20 cellular contexts compared by ENCODE assay signal in genomic region chr22:48858121-48858520, GRCh38.
"Had no signal": no experiment of that assay in that cellular context is flagged by ENCODE, and none has a peak within 500 bp of the region (broad histone marks: within the 10 kb centered on the region; RNA-seq: fewer than 3 reads in every experiment).

No MANE protein-coding gene starts in this region.

- H3K4me1 Mint-ChIP-seq: central memory CD8-positive, alpha-beta T cell; naive thymus-derived CD8-positive, alpha-beta T cell; stimulated activated effector memory CD8-positive, alpha-beta T cell treated with anti-CD3 and anti-CD28 coated beads, Interleukin-12 subunit alpha, Interleukin-12 subunit beta, amount 100 ng/mL, for 72 hours had no signal

- ATAC-seq: effector memory CD8-positive, alpha-beta T cell; foreskin keratinocyte; mucosa of descending colon; naive thymus-derived CD8-positive, alpha-beta T cell; right cardiac atrium; stimulated activated effector memory CD8-positive, alpha-beta T cell treated with anti-CD3 and anti-CD28 coated beads, Interleukin-12 subunit alpha, Interleukin-12 subunit beta, amount 100 ng/mL, for 72 hours; stimulated activated naive CD8-positive, alpha-beta T cell treated with anti-CD3 and anti-CD28 coated beads, Interleukin-15, Interleukin-2, amounts not matched to agents 100 U/mL and 50 U/mL, for 24 hours had no signal

- H2AFZ ChIP-seq: hepatocyte had no signal

- DNase-seq: effector memory CD8-positive, alpha-beta T cell; esophagus squamous epithelium; foreskin keratinocyte; kidney glomerular epithelial cell; mammary epithelial cell; naive thymus-derived CD8-positive, alpha-beta T cell; ovary; right cardiac atrium; stimulated activated CD4-positive, alpha-beta T cell treated with anti-CD3 and anti-CD28 coated beads, Interleukin-4, amount 100 ng/mL, for 1 hour; stimulated activated CD8-positive, alpha-beta memory T cell treated with anti-CD3 and anti-CD28 coated beads, Interleukin-4, amount 100 ng/mL, for 48 hours; stimulated activated naive CD8-positive, alpha-beta T cell treated with anti-CD3 and anti-CD28 coated beads, Interleukin-15, Interleukin-2, amounts not matched to agents 100 U/mL and 50 U/mL, for 24 hours; thyroid gland had no signal

- H3K79me2 ChIP-seq: hepatocyte had no signal

- H3K27me3 Mint-ChIP-seq: dendritic cell treated with granulocyte-macrophage colony-stimulating factor and Interleukin-4, amounts not matched to agents 40 ng/mL and 50 ng/mL, for 4 days had no signal

- H3K4me3 ChIP-seq: esophagus squamous epithelium, hepatocyte, mucosa of descending colon, ovary, suprapubic skin, thyroid gland had no signal

- H3K27ac Mint-ChIP-seq: dendritic cell treated with granulocyte-macrophage colony-stimulating factor and Interleukin-4, amounts not matched to agents 40 ng/mL and 50 ng/mL, for 4 days; effector memory CD8-positive, alpha-beta T cell; naive thymus-derived CD8-positive, alpha-beta T cell; progenitor cell of endocrine pancreas; stimulated activated effector memory CD8-positive, alpha-beta T cell treated with anti-CD3 and anti-CD28 coated beads, Interleukin-12 subunit alpha, Interleukin-12 subunit beta, amount 100 ng/mL, for 72 hours had no signal

- H3K9me3 ChIP-seq: esophagus squamous epithelium, mucosa of descending colon, ovary, suprapubic skin, thyroid gland had no signal

- H3K36me3 Mint-ChIP-seq: naive thymus-derived CD8-positive, alpha-beta T cell; stimulated activated effector memory CD8-positive, alpha-beta T cell treated with anti-CD3 and anti-CD28 coated beads, Interleukin-12 subunit alpha, Interleukin-12 subunit beta, amount 100 ng/mL, for 72 hours had no signal

- H3K36me3 ChIP-seq: esophagus squamous epithelium, ovary, suprapubic skin, thyroid gland had no signal

- H3K4me2 ChIP-seq: hepatocyte had no signal

- H3K27ac ChIP-seq: epithelial cell of prostate, esophagus squamous epithelium, foreskin keratinocyte, hepatocyte, ovary, suprapubic skin, thyroid gland had no signal

- H3K9me3 Mint-ChIP-seq: stimulated activated effector memory CD8-positive, alpha-beta T cell treated with anti-CD3 and anti-CD28 coated beads, Interleukin-12 subunit alpha, Interleukin-12 subunit beta, amount 100 ng/mL, for 72 hours had no signal

- H3K27me3 ChIP-seq: foreskin keratinocyte, hepatocyte, ovary, thyroid gland had no signal

- H3K4me3 Mint-ChIP-seq: central memory CD8-positive, alpha-beta T cell; dendritic cell treated with granulocyte-macrophage colony-stimulating factor and Interleukin-4, amounts not matched to agents 40 ng/mL and 50 ng/mL, for 4 days; effector memory CD8-positive, alpha-beta T cell; naive thymus-derived CD8-positive, alpha-beta T cell; stimulated activated effector memory CD8-positive, alpha-beta T cell treated with anti-CD3 and anti-CD28 coated beads, Interleukin-12 subunit alpha, Interleukin-12 subunit beta, amount 100 ng/mL, for 72 hours had no signal

- H3K4me1 ChIP-seq: esophagus squamous epithelium, foreskin keratinocyte, suprapubic skin, thyroid gland had no signal
